ENCODE assay signal across 8 cellular contexts in the genomic region with DNA sequence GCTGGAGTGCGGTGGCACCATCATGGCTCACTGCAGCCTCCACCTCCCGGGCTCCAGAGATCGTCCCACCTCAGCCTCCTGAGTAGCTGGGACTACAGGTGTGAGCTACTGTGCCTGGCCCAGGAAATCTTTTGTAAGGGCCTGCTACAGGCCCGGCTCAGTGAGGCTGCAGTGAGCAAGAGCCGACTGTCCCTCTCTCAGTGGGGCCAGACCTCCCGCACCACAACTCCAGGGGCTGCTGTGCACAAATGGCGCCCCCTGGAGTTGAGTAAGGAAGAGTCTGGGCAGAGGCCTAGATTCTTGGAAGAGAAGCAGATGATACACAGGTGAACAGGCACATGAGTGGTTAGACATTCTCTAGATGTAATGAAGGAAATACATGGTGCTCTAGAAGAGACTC. TPM values are rescaled to one million over a fixed set of nuclear protein-coding genes. Genes with fewer than 3 reads are reported as not detected.
DNase-seq lines count a peak whose midpoint lies in the region; ATAC-seq, FAIRE-seq and TF ChIP-seq lines count a peak whose summit lies in the region.

No MANE protein-coding gene starts in this region.

- H3K27ac ChIP-seq in BLaER1, result no peak overlapping the region
- H3K27ac ChIP-seq in HEK293 (ENCODE audit: extremely low read depth, low read depth, low read length), result no peak overlapping the region
- H3K27ac ChIP-seq in astrocyte (ENCODE audit: low read depth, low read length), result no peak overlapping the region
- no peak overlapping the region for H3K27ac ChIP-seq in HepG2 (ENCODE audit: extremely low read length, insufficient read depth, low read length)

- TF ChIP-seq EP300 in HepG2 (IDR thresholded peaks at IDR 0.05; ENCODE audit: low read depth in 2 of 2, low read length in 2 of 2), result no peak
- no peak for TF ChIP-seq EP300 in HepG2 (CRISPR knock-in tag; IDR thresholded peaks at IDR 0.05; ENCODE audit: borderline replicate concordance)

- H3K79me2 ChIP-seq in astrocyte (ENCODE audit: insufficient read depth, low read length) (no peaks in the 10 kb centered on the region), HepG2 (ENCODE audit: insufficient read depth, low read length) (no peaks in the 10 kb centered on the region)

- H3K36me3 ChIP-seq in BLaER1 (peaks cover 13% of the 10 kb centered on the region), HEK293 (ENCODE audit: control insufficient read depth in 2 of 2, insufficient read depth in 1 of 2, low read length in 2 of 2) (no peaks in the 10 kb centered on the region; a peak in 1 of 3 replicates), astrocyte (ENCODE audit: insufficient read depth, low read length) (no peaks in the 10 kb centered on the region), HepG2 (replicated peaks in 1 of 2; ENCODE audit: control insufficient read depth in 1 of 2, insufficient read depth in 2 of 2, low read length in 2 of 2) (no peaks in the 10 kb centered on the region)

- DNase-seq in astrocyte (ENCODE audit: low read depth), result no peak
- peak; percentile 35 for DNase-seq in HepG2 (ENCODE audit: low spot score)
- DNase-seq in stimulated activated naive CD4-positive, alpha-beta T cell treated with Interleukin-2 at 50 U/mL for 16 hours (lab: John Stamatoyannopoulos, UW), result no peak
- DNase-seq in mesenteric fat pad (ENCODE audit: low spot score), result no peak
- DNase-seq in stimulated activated CD4-positive, alpha-beta T cell treated with anti-CD3 and anti-CD28 coated beads, Interleukin-2, amount 100 ng/mL, for 48 hours, result no peak
- no peak for DNase-seq in NCI-H1105 treated with DMSO at 0.1 percent for 48 hours (lab: John Stamatoyannopoulos, UW)

- H3K4me1 Mint-ChIP-seq in astrocyte (ENCODE audit: low read depth, unreplicated experiment), result no peaks in the 10 kb centered on the region

- H3K4me3 Mint-ChIP-seq in astrocyte (ENCODE audit: unreplicated experiment), result no peak overlapping the region

- peaks cover 37% of the 10 kb centered on the region for H3K4me1 ChIP-seq in BLaER1
- H3K4me1 ChIP-seq in HEK293 (ENCODE audit: control insufficient read depth, insufficient read depth, low read length), result no peaks in the 10 kb centered on the region
- H3K4me1 ChIP-seq in astrocyte (ENCODE audit: insufficient read depth, low read length), result no peaks in the 10 kb centered on the region
- H3K4me1 ChIP-seq in HepG2 (ENCODE audit: insufficient read depth, low read length), result peaks cover 33% of the 10 kb centered on the region

- 0 out of 2 replicates have a peak, but pooled peaks cover 11% of the 10 kb centered on the region for H4K20me1 ChIP-seq in BLaER1
- no peaks in the 10 kb centered on the region for H4K20me1 ChIP-seq in astrocyte (ENCODE audit: insufficient read depth, low read length)
- H4K20me1 ChIP-seq in HepG2 (ENCODE audit: insufficient read depth, low read length), result no peaks in the 10 kb centered on the region

- 58% methylated on average over 7 of the region's 7 CpGs for WGBS in HepG2 (ENCODE audit: low lambda C conversion rate)

- TF ChIP-seq POLR2A in HepG2 (IDR thresholded peaks at IDR 0.05; ENCODE audit: insufficient read depth in 1 of 2, low read depth in 2 of 2, low read length in 2 of 2), result no peak

- H3K9me3 ChIP-seq in BLaER1 (peaks cover 6% of the 10 kb centered on the region; the same call in 1 of the 2 replicates), HEK293 (ENCODE audit: control insufficient read depth, insufficient read depth, low read depth, low read length) (no peaks in the 10 kb centered on the region), astrocyte (ENCODE audit: insufficient read depth, low read depth, low read length) (no peaks in the 10 kb centered on the region), HepG2 (ENCODE audit: low read length) (no peaks in the 10 kb centered on the region)

- CTCF ChIA-PET in HEK293 (lab: Yijun Ruan, JAX), result interaction anchor here (0.5 to 3.7 kb wide), 23 partner anchors 9 to 523 kb away, joined by 3 to 31 read pairs (median 4); no protein-coding TSS in a partner anchor
- CTCF ChIA-PET in HepG2 (lab: Yijun Ruan, JAX; ENCODE audit: low intra/inter-chr PET ratio, low total read pairs), result interaction anchor here (0.6 kb wide), 1 partner anchor 16 kb away, joined by 3 read pairs; no protein-coding TSS in a partner anchor

- H3K36me3 Mint-ChIP-seq in astrocyte (ENCODE audit: low read depth, unreplicated experiment), result no peaks in the 10 kb centered on the region

- H3K4me3 ChIP-seq in BLaER1 (no peak overlapping the region), HEK293 (ENCODE audit: low read depth, low read length) (no peak overlapping the region), astrocyte (ENCODE audit: insufficient read depth, low read depth, low read length) (no peak overlapping the region), HepG2 (replicated peaks in 1 of 3; ENCODE audit: insufficient read depth in 1 of 3, low read depth in 2 of 3, low read length in 3 of 3) (no peak overlapping the region)

- intact Hi-C loops in HepG2 (cut with micrococcal nuclease; ENCODE audit: unreplicated experiment), result no loop called here

- peak; percentile 65 for ATAC-seq in HepG2

- in situ Hi-C loops in HepG2 (cut with HindIII; ENCODE audit: extremely low pct_ligation_motif_present, low pct_unique_long_range_greater_than_20kb), result no loop called here

- FAIRE-seq in astrocyte (lab: Jason Lieb, UNC) (no peak), HepG2 (lab: Jason Lieb, UNC) (no peak)

- H3K27me3 ChIP-seq in BLaER1, result no peaks in the 10 kb centered on the region
- H3K27me3 ChIP-seq in astrocyte (ENCODE audit: insufficient read depth, low read length), result no peaks in the 10 kb centered on the region
- H3K27me3 ChIP-seq in HepG2 (ENCODE audit: control insufficient read depth in 1 of 2, insufficient read depth in 2 of 2, low read length in 2 of 2), result no peaks in the 10 kb centered on the region

- H3K4me2 ChIP-seq in BLaER1 (0 out of 2 replicates have a peak overlapping the region, but pooled peaks have one; percentile 5), astrocyte (ENCODE audit: low read length) (no peak overlapping the region), HepG2 (ENCODE audit: low read depth, low read length) (no peak overlapping the region)

- H2AFZ ChIP-seq in astrocyte (ENCODE audit: low read depth, low read length), result no peak overlapping the region
- no peak overlapping the region for H2AFZ ChIP-seq in HepG2 (ENCODE audit: low read length)

- H3K27ac Mint-ChIP-seq in astrocyte (ENCODE audit: unreplicated experiment), result no peak overlapping the region

- peaks cover 2% of the 10 kb centered on the region for H3K27me3 Mint-ChIP-seq in astrocyte (ENCODE audit: low read depth, unreplicated experiment)

- TF ChIP-seq CTCF in HEK293 (tag by site-specific recombination; IDR thresholded peaks at IDR 0.05) (peak; percentile 53; the same call in 1 of the 2 replicates), astrocyte (IDR thresholded peaks at IDR 0.05; ENCODE audit: insufficient read depth, low read depth, low read length) (peak; percentile 24), HepG2 (CRISPR knock-in tag; IDR thresholded peaks at IDR 0.05) (peak; percentile 73)

- peak; percentile 43 for TF ChIP-seq RAD21 in HepG2 (CRISPR knock-in tag; IDR thresholded peaks at IDR 0.05)

- H3K9ac ChIP-seq in BLaER1, result no peak overlapping the region
- H3K9ac ChIP-seq in astrocyte (ENCODE audit: low read length), result no peak overlapping the region
- no peak overlapping the region for H3K9ac ChIP-seq in HepG2 (ENCODE audit: insufficient read depth, low read depth, low read length)

- POLR2A ChIA-PET in HEK293 (lab: Yijun Ruan, JAX), result interaction anchor here (0.5 to 1.3 kb wide), 4 partner anchors 9 to 543 kb away, joined by 3 to 6 read pairs (median 4); no protein-coding TSS in a partner anchor
- POLR2A ChIA-PET in HepG2 (lab: Yijun Ruan, JAX), result interaction anchor here (0.9 to 1.9 kb wide), 2 partner anchors 40 to 54 kb away, joined by 3 to 6 read pairs; a partner anchor contains a TSS

- BruUV-seq in HepG2 (replicated peaks; lab: Mats Ljungman, UMichigan), result no TSS peak

- no peaks in the 10 kb centered on the region for H3K9me3 Mint-ChIP-seq in astrocyte (ENCODE audit: unreplicated experiment)

RNA-seq across cellular contexts. Expression of a gene that starts 7.0 kb away (rescaled TPM):
- total RNA-seq in astrocyte, result 1.2 and 2.2 TPM in 2 replicates
- total RNA-seq in HepG2 (2016; rRNA removed; fragmentation: Illumina TruSeq; extraction: Trizol), result 1.0 and 1.6 TPM in 2 replicates
- total RNA-seq in HepG2 (2016; cell fraction: cytosol; rRNA removed; fragmentation: Illumina TruSeq; extraction: Trizol; ENCODE audit: low read depth), result 0.97 TPM in 1 of 2 replicates, not detected in the other
- total RNA-seq in HepG2 (2016; cell fraction: insoluble cytoplasmic fraction; rRNA removed; fragmentation: Illumina TruSeq; extraction: Trizol), result 1.1 and 1.5 TPM in 2 replicates
- total RNA-seq in HepG2 (2016; cell fraction: membrane; rRNA removed; fragmentation: Illumina TruSeq; extraction: Trizol), result 0.40 and 0.59 TPM in 2 replicates
- 1.0 and 1.2 TPM in 2 replicates for total RNA-seq in HepG2 (2016; cell fraction: nucleus; rRNA removed; fragmentation: Illumina TruSeq; extraction: Trizol)
- polyA plus RNA-seq in HepG2 (2011; rRNA removed), result 1.8 and 3.3 TPM in 2 replicates
- polyA plus RNA-seq in HepG2 (2011; cell fraction: cytosol; rRNA removed), result 1.6 and 1.9 TPM in 2 replicates
- polyA plus RNA-seq in HepG2 (2011; cell fraction: nucleus; rRNA removed), result 2.1 and 3.0 TPM in 2 replicates
- polyA plus RNA-seq in HepG2 (2012), result 1.1 and 1.9 TPM in 2 replicates
- 0.24 and 0.26 TPM in 2 replicates for polyA plus RNA-seq in HepG2 (2016; cell fraction: cytosol; fragmentation: Illumina TruSeq; extraction: Trizol; ENCODE audit: low read depth)
- 2.1 and 2.3 TPM in 2 replicates for polyA plus RNA-seq in HepG2 (2016; cell fraction: insoluble cytoplasmic fraction; fragmentation: Illumina TruSeq; extraction: Trizol; ENCODE audit: low read depth)
- polyA plus RNA-seq in HepG2 (2016; cell fraction: membrane; fragmentation: Illumina TruSeq; extraction: Trizol; ENCODE audit: low read depth), result 0.35 and 0.66 TPM in 2 replicates
- 0.92 and 1.8 TPM in 2 replicates for polyA plus RNA-seq in HepG2 (2016; cell fraction: nucleus; fragmentation: Illumina TruSeq; extraction: Trizol; ENCODE audit: insufficient read depth, low read depth)
- polyA minus RNA-seq in HepG2 (2011; rRNA and poly(A)+ RNA removed; ENCODE audit: low replicate concordance), result 0.44 TPM in 1 of 2 replicates, not detected in the other
- polyA minus RNA-seq in HepG2 (2011; cell fraction: cytosol; rRNA and poly(A)+ RNA removed), result not detected in 2 replicates
- polyA minus RNA-seq in HepG2 (2011; cell fraction: nucleus; rRNA and poly(A)+ RNA removed), result 0.99 and 1.3 TPM in 2 replicates
- 1.00 TPM for total RNA-seq in mesenteric fat pad

RNA-seq across cellular contexts. Expression of a gene that starts 41.2 kb away (rescaled TPM):
- 54.9 TPM in 2 replicates for total RNA-seq in astrocyte
- 41.6 and 48.6 TPM in 2 replicates for total RNA-seq in HepG2 (2016; rRNA removed; fragmentation: Illumina TruSeq; extraction: Trizol)
- 6.9 and 8.5 TPM in 2 replicates for total RNA-seq in HepG2 (2016; cell fraction: cytosol; rRNA removed; fragmentation: Illumina TruSeq; extraction: Trizol; ENCODE audit: low read depth)
- 45.2 and 47.7 TPM in 2 replicates for total RNA-seq in HepG2 (2016; cell fraction: insoluble cytoplasmic fraction; rRNA removed; fragmentation: Illumina TruSeq; extraction: Trizol)
- 19.1 and 19.5 TPM in 2 replicates for total RNA-seq in HepG2 (2016; cell fraction: membrane; rRNA removed; fragmentation: Illumina TruSeq; extraction: Trizol)
- 21.2 and 24.0 TPM in 2 replicates for total RNA-seq in HepG2 (2016; cell fraction: nucleus; rRNA removed; fragmentation: Illumina TruSeq; extraction: Trizol)
- polyA plus RNA-seq in HepG2 (2011; rRNA removed), result 13.8 and 15.3 TPM in 2 replicates
- 11.4 and 15.1 TPM in 2 replicates for polyA plus RNA-seq in HepG2 (2011; cell fraction: cytosol; rRNA removed)
- polyA plus RNA-seq in HepG2 (2011; cell fraction: nucleus; rRNA removed), result 9.3 and 9.5 TPM in 2 replicates
- polyA plus RNA-seq in HepG2 (2012), result 12.1 and 13.0 TPM in 2 replicates
- polyA plus RNA-seq in HepG2 (2016; cell fraction: cytosol; fragmentation: Illumina TruSeq; extraction: Trizol; ENCODE audit: low read depth), result 6.2 and 6.7 TPM in 2 replicates
- 42.1 and 48.9 TPM in 2 replicates for polyA plus RNA-seq in HepG2 (2016; cell fraction: insoluble cytoplasmic fraction; fragmentation: Illumina TruSeq; extraction: Trizol; ENCODE audit: low read depth)
- 12.1 and 12.4 TPM in 2 replicates for polyA plus RNA-seq in HepG2 (2016; cell fraction: membrane; fragmentation: Illumina TruSeq; extraction: Trizol; ENCODE audit: low read depth)
- polyA plus RNA-seq in HepG2 (2016; cell fraction: nucleus; fragmentation: Illumina TruSeq; extraction: Trizol; ENCODE audit: insufficient read depth, low read depth), result 46.5 and 46.7 TPM in 2 replicates
- polyA minus RNA-seq in HepG2 (2011; rRNA and poly(A)+ RNA removed; ENCODE audit: low replicate concordance), result 15.8 and 23.5 TPM in 2 replicates
- 6.8 and 7.3 TPM in 2 replicates for polyA minus RNA-seq in HepG2 (2011; cell fraction: cytosol; rRNA and poly(A)+ RNA removed)
- 10.4 and 12.2 TPM in 2 replicates for polyA minus RNA-seq in HepG2 (2011; cell fraction: nucleus; rRNA and poly(A)+ RNA removed)
- total RNA-seq in mesenteric fat pad, result 44.8 TPM

RNA-seq across cellular contexts. Expression of a gene that starts 53.9 kb away (rescaled TPM):
- total RNA-seq in astrocyte (57.1 and 60.3 TPM in 2 replicates), HepG2 (2016; rRNA removed; fragmentation: Illumina TruSeq; extraction: Trizol) (47.4 and 64.1 TPM in 2 replicates), mesenteric fat pad (38.2 TPM)
- total RNA-seq in HepG2 (2016; cell fraction: cytosol; rRNA removed; fragmentation: Illumina TruSeq; extraction: Trizol; ENCODE audit: low read depth), result 6.4 and 8.7 TPM in 2 replicates
- total RNA-seq in HepG2 (2016; cell fraction: insoluble cytoplasmic fraction; rRNA removed; fragmentation: Illumina TruSeq; extraction: Trizol), result 45.0 and 57.8 TPM in 2 replicates
- total RNA-seq in HepG2 (2016; cell fraction: membrane; rRNA removed; fragmentation: Illumina TruSeq; extraction: Trizol), result 23.2 TPM in 2 replicates
- 32.4 and 36.4 TPM in 2 replicates for total RNA-seq in HepG2 (2016; cell fraction: nucleus; rRNA removed; fragmentation: Illumina TruSeq; extraction: Trizol)
- 45.8 and 50.1 TPM in 2 replicates for polyA plus RNA-seq in HepG2 (2011; rRNA removed)
- 28.7 TPM in 2 replicates for polyA plus RNA-seq in HepG2 (2011; cell fraction: cytosol; rRNA removed)
- 70.7 and 76.7 TPM in 2 replicates for polyA plus RNA-seq in HepG2 (2011; cell fraction: nucleus; rRNA removed)
- 62.0 and 63.4 TPM in 2 replicates for polyA plus RNA-seq in HepG2 (2012)
- 5.1 and 6.4 TPM in 2 replicates for polyA plus RNA-seq in HepG2 (2016; cell fraction: cytosol; fragmentation: Illumina TruSeq; extraction: Trizol; ENCODE audit: low read depth)
- polyA plus RNA-seq in HepG2 (2016; cell fraction: insoluble cytoplasmic fraction; fragmentation: Illumina TruSeq; extraction: Trizol; ENCODE audit: low read depth), result 59.1 and 66.7 TPM in 2 replicates
- 14.0 and 14.8 TPM in 2 replicates for polyA plus RNA-seq in HepG2 (2016; cell fraction: membrane; fragmentation: Illumina TruSeq; extraction: Trizol; ENCODE audit: low read depth)
- polyA plus RNA-seq in HepG2 (2016; cell fraction: nucleus; fragmentation: Illumina TruSeq; extraction: Trizol; ENCODE audit: insufficient read depth, low read depth), result 53.9 and 54.2 TPM in 2 replicates
- 46.1 and 58.4 TPM in 2 replicates for polyA minus RNA-seq in HepG2 (2011; rRNA and poly(A)+ RNA removed; ENCODE audit: low replicate concordance)
- 29.3 and 32.2 TPM in 2 replicates for polyA minus RNA-seq in HepG2 (2011; cell fraction: cytosol; rRNA and poly(A)+ RNA removed)
- 33.0 and 36.7 TPM in 2 replicates for polyA minus RNA-seq in HepG2 (2011; cell fraction: nucleus; rRNA and poly(A)+ RNA removed)
